19 cellular contexts compared by ENCODE assay signal in genomic region chr10:6229746-6230145, GRCh38. TPM values are rescaled to one million over a fixed set of nuclear protein-coding genes. Genes with fewer than 3 reads are reported as not detected.
DNase-seq lines count a peak whose midpoint lies in the region; ATAC-seq and TF ChIP-seq lines count a peak whose summit lies in the region.
"Had no signal": no experiment of that assay in that cellular context is flagged by ENCODE, and none has a peak within 500 bp of the region (broad histone marks: within the 10 kb centered on the region; RNA-seq: fewer than 3 reads in every experiment).

No MANE protein-coding gene starts in this region.

- H3K18ac ChIP-seq in neuronal stem cell (ENCODE audit: low read length) = no peak overlapping the region

- H3K27ac Mint-ChIP-seq in Calu3 (ENCODE audit: unreplicated experiment) = peak overlapping the region; percentile 73
- H3K27ac Mint-ChIP-seq in effector memory CD8-positive, alpha-beta T cell = peak overlapping the region; percentile 39 to 71

- no TSS peak for BruUV-seq in Calu3 (replicated peaks; lab: Mats Ljungman, UMichigan)

- peaks cover 33% of the 10 kb centered on the region; the same call in 1 of the 2 replicates for H3K79me2 ChIP-seq in SK-N-SH (ENCODE audit: insufficient read depth)

- no peak overlapping the region for H4K91ac ChIP-seq in neuronal stem cell (ENCODE audit: low read depth, low read length, poor library complexity)

- no peaks in the 10 kb centered on the region for H3K9me2 ChIP-seq in SK-N-SH

- H3K9ac ChIP-seq in SK-N-SH = no peak overlapping the region
- H3K9ac ChIP-seq in neuronal stem cell (ENCODE audit: low read depth, low read length, poor library complexity) = no peak overlapping the region
- H3K9ac ChIP-seq: BLaER1 treated with 17β-estradiol and CSF1 and Interleukin-3, amounts not matched to agents 10 nM and 100 nM had no signal

- no peak overlapping the region for H3K4me3 Mint-ChIP-seq in Calu3 (ENCODE audit: low read depth, unreplicated experiment)
- no peak overlapping the region for H3K4me3 Mint-ChIP-seq in effector memory CD8-positive, alpha-beta T cell

- peaks cover 29% of the 10 kb centered on the region for H3F3A ChIP-seq in SK-N-SH (replicated peaks; ENCODE audit: insufficient read depth)

- H3K9me3 ChIP-seq in SK-N-SH (no peaks in the 10 kb centered on the region), neuronal stem cell (replicated peaks in 1 of 2; ENCODE audit: control insufficient read depth in 2 of 2, insufficient read depth in 1 of 2, low read depth in 1 of 2, low read length in 2 of 2) (no peaks in the 10 kb centered on the region), gastrocnemius medialis (no peaks in the 10 kb centered on the region)
- H3K9me3 ChIP-seq: BLaER1 treated with 17β-estradiol and CSF1 and Interleukin-3, amounts not matched to agents 10 nM and 100 nM had no signal

- WGBS in SK-N-SH (ENCODE audit: low lambda C conversion rate) = over 99% methylated on average over 12 of the region's 13 CpGs
- no CpG with 5 or more reads among the region's 13 CpGs for WGBS in neuronal stem cell (ENCODE audit: extremely low coverage in 2 of 2, insufficient read length in 2 of 2, insufficient replicate concordance in 1 of 2), 2 donors

- H2AFZ ChIP-seq in SK-N-SH (ENCODE audit: low read depth) (no peak overlapping the region), neuronal stem cell (ENCODE audit: low read length) (no peak overlapping the region)

- peaks cover 69 to 76% of the 10 kb centered on the region in 2 experiments for H3K36me3 ChIP-seq in SK-N-SH (replicated peaks in 1 of 2; ENCODE audit: control insufficient read depth in 1 of 2, insufficient read depth in 2 of 2, low read length in 1 of 2)
- H3K36me3 ChIP-seq in neuronal stem cell (replicated peaks in 1 of 2; ENCODE audit: control insufficient read depth in 2 of 2, insufficient read depth in 2 of 2, low read length in 2 of 2) = peaks cover 63 to 97% of the 10 kb centered on the region in 2 donors
- H3K36me3 ChIP-seq in gastrocnemius medialis = peaks cover 19 to 100% of the 10 kb centered on the region in 2 donors

- in situ Hi-C loops in gastrocnemius medialis (cut with MboI; ENCODE audit: low sequenced_read_pairs in 4 of 4) = loop anchor here in 2 of 4 donors (25.0 kb wide), 1 partner anchor 158 kb away; no protein-coding TSS in a partner anchor

- H3K9me3 Mint-ChIP-seq in Calu3 (ENCODE audit: low read depth, unreplicated experiment) = no peaks in the 10 kb centered on the region
- H3K9me3 Mint-ChIP-seq in effector memory CD8-positive, alpha-beta T cell = no peaks in the 10 kb centered on the region

- H3K23ac ChIP-seq in neuronal stem cell (ENCODE audit: low read depth, low read length, poor library complexity) = no peak overlapping the region

- peak overlapping the region; percentile 5 for H2BK5ac ChIP-seq in neuronal stem cell (ENCODE audit: low read length)

- no peak overlapping the region for H3K4me2 ChIP-seq in SK-N-SH
- no peak overlapping the region for H3K4me2 ChIP-seq in neuronal stem cell (ENCODE audit: insufficient read depth, low read length, poor library complexity, severe bottlenecking)
- H3K4me2 ChIP-seq: BLaER1 treated with 17β-estradiol and CSF1 and Interleukin-3, amounts not matched to agents 10 nM and 100 nM had no signal

- H4K20me1 ChIP-seq in SK-N-SH (ENCODE audit: insufficient read depth) = no peaks in the 10 kb centered on the region

- DNase-seq in SK-N-SH (peak; percentile 14), Calu3 (no peak), neuronal stem cell (ENCODE audit: low spot score) (no peak), gastrocnemius medialis (no peak), mesenteric fat pad (ENCODE audit: low spot score) (no peak)
- no peak for DNase-seq in effector memory CD8-positive, alpha-beta T cell
- DNase-seq: DMS79, Karpas-422, MV-4-11, NCI-H1694, NCI-H2081 treated with DMSO at 0.1 percent for 48 hours, NCI-H2171 treated with DMSO at 0.1 percent for 48 hours, NCI-H524 treated with DMSO at 0.1 percent for 48 hours, NCI-H82 had no signal

- intact Hi-C loops in Calu3 (cut with micrococcal nuclease; ENCODE audit: unreplicated experiment) (loop anchor here (10.0 kb wide), 1 partner anchor 175 kb away; no protein-coding TSS in a partner anchor), gastrocnemius medialis (cut with DNase I; ENCODE audit: low total_unique reads) (no loop called here)

- TF ChIP-seq CTCF in SK-N-SH (IDR thresholded peaks at IDR 0.05) (no peak), Calu3 (IDR thresholded peaks at IDR 0.05; ENCODE audit: unreplicated experiment) (no peak), gastrocnemius medialis (IDR thresholded peaks at IDR 0.05 in 4 of 5, conservative IDR thresholded peaks at IDR 0.05 in 1 of 5) (no peak)

- CTCF ChIA-PET in SK-N-SH (lab: Yijun Ruan, JAX) = interaction anchor here (0.6 kb wide), 1 partner anchor 27 kb away, joined by 3 read pairs; the partner anchor contains the start of gene PFKFB3
- CTCF ChIA-PET in Calu3 (lab: Charles Lee) = no interaction called here

- ATAC-seq in SK-N-SH treated with all-trans-retinoic acid at 6 μM for 48 hours (no peak), gastrocnemius medialis (no peak), HG02759 (IDR thresholded peaks at IDR 0.05; ENCODE audit: unreplicated experiment) (no peak)
- no peak for ATAC-seq in effector memory CD8-positive, alpha-beta T cell (replicated peaks)
- ATAC-seq: Panc1 had no signal

- H2BK120ac ChIP-seq in neuronal stem cell (ENCODE audit: low read depth, low read length) = no peak overlapping the region

- peaks cover 100% of the 10 kb centered on the region for H3K36me3 Mint-ChIP-seq in Calu3 (ENCODE audit: insufficient read depth, unreplicated experiment)
- peaks cover 84% of the 10 kb centered on the region for H3K36me3 Mint-ChIP-seq in effector memory CD8-positive, alpha-beta T cell (ENCODE audit: insufficient read depth)

- H4K8ac ChIP-seq in neuronal stem cell (ENCODE audit: low read depth, low read length) = no peak overlapping the region

- H3K27ac ChIP-seq in SK-N-SH (ENCODE audit: low read depth in 2 of 2, low read length in 1 of 2) = no peak overlapping the region; a peak in 1 of 4 replicates
- no peak overlapping the region for H3K27ac ChIP-seq in neuronal stem cell (replicated peaks; ENCODE audit: low read length)
- no peak overlapping the region for H3K27ac ChIP-seq in gastrocnemius medialis
- H3K27ac ChIP-seq: 22Rv1; BLaER1 treated with 17β-estradiol and CSF1 and Interleukin-3, amounts not matched to agents 10 nM and 100 nM had no signal

- H2AK5ac ChIP-seq in neuronal stem cell (ENCODE audit: low read depth, low read length) = no peak overlapping the region

- TF ChIP-seq EP300 in SK-N-SH (IDR thresholded peaks at IDR 0.05; ENCODE audit: borderline replicate concordance in 1 of 2, low read depth in 1 of 2, low read length in 1 of 2) = no peak

- H3K14ac ChIP-seq in neuronal stem cell (ENCODE audit: low read length) = no peak overlapping the region

- POLR2A ChIA-PET in SK-N-SH (lab: Yijun Ruan, JAX) = no interaction called here

- no peak overlapping the region for H2BK12ac ChIP-seq in neuronal stem cell (ENCODE audit: low read length)

- no peak for TF ChIP-seq RAD21 in SK-N-SH (IDR thresholded peaks at IDR 0.05; ENCODE audit: low read length)

- H3K79me1 ChIP-seq in neuronal stem cell (ENCODE audit: low read depth, low read length) = peaks cover 17% of the 10 kb centered on the region

- no peak overlapping the region for H3K4ac ChIP-seq in neuronal stem cell (ENCODE audit: low read length)

- TF ChIP-seq POLR2A in gastrocnemius medialis (IDR thresholded peaks at IDR 0.05) = no peak

- no peak overlapping the region for H2BK15ac ChIP-seq in neuronal stem cell (ENCODE audit: low read length)

- H3K27me3 ChIP-seq in SK-N-SH (ENCODE audit: insufficient read depth) = no peaks in the 10 kb centered on the region
- H3K27me3 ChIP-seq in neuronal stem cell (ENCODE audit: control insufficient read depth in 3 of 3, insufficient read depth in 3 of 3, low read depth in 1 of 3, low read length in 3 of 3) = no peaks in the 10 kb centered on the region
- H3K27me3 ChIP-seq in gastrocnemius medialis = no peaks in the 10 kb centered on the region
- H3K27me3 ChIP-seq: BLaER1 treated with 17β-estradiol and CSF1 and Interleukin-3, amounts not matched to agents 10 nM and 100 nM had no signal

- H3K4me1 Mint-ChIP-seq in Calu3 (ENCODE audit: low read depth, unreplicated experiment) = peaks cover 48% of the 10 kb centered on the region
- no peaks in the 10 kb centered on the region for H3K4me1 Mint-ChIP-seq in effector memory CD8-positive, alpha-beta T cell (ENCODE audit: low read depth in 2 of 2)

- H3K4me1 ChIP-seq in SK-N-SH (ENCODE audit: control insufficient read depth in 1 of 2, insufficient read depth in 2 of 2, low read depth in 1 of 2, low read length in 1 of 2) = peaks cover 0 to 11% of the 10 kb centered on the region in 2 experiments; a peak in 1 of 4 replicates
- H3K4me1 ChIP-seq in neuronal stem cell (ENCODE audit: control insufficient read depth in 2 of 2, insufficient read depth in 1 of 2, low read depth in 1 of 2, low read length in 2 of 2) = no peaks in the 10 kb centered on the region
- no peaks in the 10 kb centered on the region for H3K4me1 ChIP-seq in gastrocnemius medialis

- H3K27me3 Mint-ChIP-seq in Calu3 (ENCODE audit: unreplicated experiment) = no peaks in the 10 kb centered on the region
- no peaks in the 10 kb centered on the region for H3K27me3 Mint-ChIP-seq in effector memory CD8-positive, alpha-beta T cell

- H3K4me3 ChIP-seq in SK-N-SH (ENCODE audit: low read depth in 2 of 2, low read length in 1 of 2) = no peak overlapping the region
- no peak overlapping the region for H3K4me3 ChIP-seq in neuronal stem cell (ENCODE audit: low read length in 2 of 2)
- no peak overlapping the region for H3K4me3 ChIP-seq in gastrocnemius medialis
- H3K4me3 ChIP-seq: BLaER1 treated with 17β-estradiol and CSF1 and Interleukin-3, amounts not matched to agents 10 nM and 100 nM had no signal

TF ChIP-seq in SK-N-SH, 30 proteins besides CTCF, POLR2A, EP300 and RAD21 (continues in another document):
- no peak for TF ChIP-seq POLR2AphosphoS5 (IDR thresholded peaks at IDR 0.05; ENCODE audit: low read depth, low read length)

TF ChIP-seq in SK-N-SH treated with all-trans-retinoic acid at 6 μM for 48 hours, 23 proteins besides CTCF, POLR2A, EP300 and RAD21 (continues in another document):
- TF ChIP-seq ZNF8 (CRISPR knock-in tag; IDR thresholded peaks at IDR 0.05) (no peak), BACH2 (CRISPR knock-in tag; IDR thresholded peaks at IDR 0.05; ENCODE audit: borderline replicate concordance) (no peak), RARB (CRISPR knock-in tag; IDR thresholded peaks at IDR 0.05) (no peak), ESRRG (CRISPR knock-in tag; IDR thresholded peaks at IDR 0.05) (no peak)

RNA-seq across cellular contexts. Expression of gene PFKFB3, which starts 27.0 kb away (rescaled TPM):
- 33.0 and 59.7 TPM in 2 replicates for polyA plus RNA-seq in SK-N-SH (2012; rRNA removed)
- 22.0 and 28.4 TPM in 2 replicates for polyA plus RNA-seq in SK-N-SH (2012; cell fraction: cytosol; rRNA removed)
- 122 and 146 TPM in 2 replicates for polyA plus RNA-seq in SK-N-SH (2012; cell fraction: nucleus; rRNA removed)
- total RNA-seq in Calu3 (2022) (273 and 293 TPM in 2 replicates), gastrocnemius medialis (1,000 to 10,000 TPM in 1 of 4 donors, 100 to 1,000 TPM in 3; 218 to 1,159 (median 337) TPM), mesenteric fat pad (441 TPM)
- polyA plus RNA-seq in neuronal stem cell (2013, experiment 1 of 2) = 11.4 TPM
- 11.8 TPM for polyA plus RNA-seq in neuronal stem cell (2013, experiment 2 of 2)
